Comparison of ENCODE assay signal across 29 cellular contexts in the genomic region with DNA sequence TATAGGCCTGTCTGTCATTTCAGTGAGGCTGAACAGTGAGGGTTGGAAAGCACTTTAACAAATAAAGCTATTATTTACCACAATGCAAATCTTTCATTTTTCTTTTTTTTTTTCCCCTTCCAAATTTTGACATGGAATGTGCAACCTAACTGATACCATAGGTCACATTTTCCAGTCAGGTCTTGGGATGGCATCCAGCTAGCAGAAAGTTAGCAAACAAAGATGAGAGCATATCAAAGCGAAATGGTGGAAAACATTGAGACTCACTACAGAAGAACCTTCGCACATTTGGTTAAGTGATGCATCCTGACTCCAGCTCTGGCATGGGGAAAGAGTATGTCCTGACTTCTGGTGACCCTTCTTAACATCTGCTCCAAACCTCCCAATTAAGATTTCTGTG.
"Had no signal": no experiment of that assay in that cellular context is flagged by ENCODE, and none has a peak within 500 bp of the region (broad histone marks: within the 10 kb centered on the region; RNA-seq: fewer than 3 reads in every experiment).

No MANE protein-coding gene starts in this region.

- H3K9me3 ChIP-seq: adrenal gland, body of pancreas, esophagus muscularis mucosa, gastrocnemius medialis had no signal

- H3K4me1 Mint-ChIP-seq: activated CD4-positive, alpha-beta T cell treated with anti-CD3 and anti-CD28 coated beads for 36 hours; activated CD4-positive, alpha-beta T cell treated with anti-CD3 and anti-CD28 coated beads, Interleukin-2, amount 10 ng/mL, durations not matched to agents 24 days and 14 days; activated CD8-positive, alpha-beta memory T cell treated with anti-CD3 and anti-CD28 coated beads, Interleukin-2, amount 10 ng/mL, durations not matched to agents 7 days and 5 days; activated naive CD4-positive, alpha-beta T cell treated with anti-CD3 and anti-CD28 coated beads, Interleukin-2, amount 50 U/mL, for 24 hours; activated naive CD8-positive, alpha-beta T cell treated with anti-CD3 and anti-CD28 coated beads for 36 hours; activated naive CD8-positive, alpha-beta T cell treated with anti-CD3 and anti-CD28 coated beads, Interleukin-2, amount 50 U/mL, for 24 hours had no signal

- DNase-seq: activated CD4-positive, alpha-beta memory T cell treated with anti-CD3 and anti-CD28 coated beads for 36 hours; activated CD4-positive, alpha-beta T cell treated with anti-CD3 and anti-CD28 coated beads for 36 hours; activated CD4-positive, alpha-beta T cell treated with anti-CD3 and anti-CD28 coated beads, Interleukin-2, amount 10 ng/mL, durations not matched to agents 24 days and 14 days; activated CD4-positive, CD25-positive, alpha-beta regulatory T cell; activated CD4-positive, CD25-positive, alpha-beta regulatory T cell treated with anti-CD3 and anti-CD28 coated beads, Interleukin-2, amount 50 U/mL, for 72 hours; activated CD8-positive, alpha-beta memory T cell treated with anti-CD3 and anti-CD28 coated beads, Interleukin-2, amount 10 ng/mL, durations not matched to agents 7 days and 5 days; activated CD8-positive, alpha-beta memory T cell treated with anti-CD3 and anti-CD28 coated beads, Interleukin-2, amount 50 U/mL, for 4 hours; activated CD8-positive, alpha-beta T cell treated with anti-CD3 and anti-CD28 coated beads, Interleukin-2, amount 10 ng/mL, durations not matched to agents 7 days and 5 days; activated effector memory CD4-positive, alpha-beta T cell treated with anti-CD3 and anti-CD28 coated beads, Interleukin-2, amount 50 U/mL, for 16 hours; activated naive CD4-positive, alpha-beta T cell treated with anti-CD3 and anti-CD28 coated beads for 36 hours; activated naive CD8-positive, alpha-beta T cell treated with anti-CD3 and anti-CD28 coated beads for 36 hours; activated naive CD8-positive, alpha-beta T cell treated with anti-CD3 and anti-CD28 coated beads, Interleukin-2, amount 50 U/mL, for 24 hours; activated T-cell treated with anti-CD3 and anti-CD28 coated beads, Interleukin-2, amount 50 U/mL, for 1 hour; activated T-cell treated with anti-CD3 and anti-CD28 coated beads, Interleukin-2, amount 50 U/mL, for 48 hours; adrenal gland; amygdala; aorta; body of pancreas; caudate nucleus; effector CD8-positive, alpha-beta T cell; erythroblast; foreskin keratinocyte; gastrocnemius medialis; glutamatergic neuron; T-helper 2 cell had no signal

- H3K4me1 ChIP-seq: adrenal gland, body of pancreas, gastrocnemius medialis had no signal

- H3K27ac Mint-ChIP-seq: activated CD4-positive, alpha-beta memory T cell treated with anti-CD3 and anti-CD28 coated beads for 36 hours; activated CD4-positive, alpha-beta T cell treated with anti-CD3 and anti-CD28 coated beads for 36 hours; activated CD4-positive, alpha-beta T cell treated with anti-CD3 and anti-CD28 coated beads, Interleukin-2, amount 10 ng/mL, durations not matched to agents 24 days and 14 days; activated CD8-positive, alpha-beta memory T cell treated with anti-CD3 and anti-CD28 coated beads, Interleukin-2, amount 10 ng/mL, durations not matched to agents 7 days and 5 days; activated CD8-positive, alpha-beta T cell treated with anti-CD3 and anti-CD28 coated beads, Interleukin-2, amount 10 ng/mL, durations not matched to agents 7 days and 5 days; activated naive CD4-positive, alpha-beta T cell treated with anti-CD3 and anti-CD28 coated beads for 36 hours; activated naive CD4-positive, alpha-beta T cell treated with anti-CD3 and anti-CD28 coated beads, Interleukin-2, amount 50 U/mL, for 24 hours; activated naive CD8-positive, alpha-beta T cell treated with anti-CD3 and anti-CD28 coated beads for 36 hours; activated naive CD8-positive, alpha-beta T cell treated with anti-CD3 and anti-CD28 coated beads, Interleukin-2, amount 50 U/mL, for 24 hours; activated T-helper 1 cell treated with anti-CD3 and anti-CD28 coated beads, Interleukin-12 subunit alpha, Interleukin-12 subunit beta, Interleukin-2, Interleukin-4 antibody, amounts not matched to agents 30 ng/mL and 10 ng/mL and 1 ng/mL, durations not matched to agents 14 hours and 24 hours and 36 hours; activated T-helper 2 cell treated with anti-CD3 and anti-CD28 coated beads, Interferon-gamma antibody, Interleukin-2, Interleukin-4, amounts not matched to agents 10 μg/mL and 5 μg/mL and 100 μg/mL, durations not matched to agents 14 hours and 24 hours and 36 hours had no signal

- H3K27ac ChIP-seq: adrenal gland, body of pancreas, esophagus muscularis mucosa, foreskin keratinocyte, gastrocnemius medialis had no signal

- H3K4me3 Mint-ChIP-seq: activated CD4-positive, alpha-beta memory T cell treated with anti-CD3 and anti-CD28 coated beads for 36 hours; activated CD4-positive, alpha-beta T cell treated with anti-CD3 and anti-CD28 coated beads for 36 hours; activated CD4-positive, alpha-beta T cell treated with anti-CD3 and anti-CD28 coated beads, Interleukin-2, amount 10 ng/mL, durations not matched to agents 24 days and 14 days; activated CD8-positive, alpha-beta memory T cell treated with anti-CD3 and anti-CD28 coated beads, Interleukin-2, amount 10 ng/mL, durations not matched to agents 7 days and 5 days; activated CD8-positive, alpha-beta T cell treated with anti-CD3 and anti-CD28 coated beads, Interleukin-2, amount 10 ng/mL, durations not matched to agents 7 days and 5 days; activated naive CD4-positive, alpha-beta T cell treated with anti-CD3 and anti-CD28 coated beads for 36 hours; activated naive CD4-positive, alpha-beta T cell treated with anti-CD3 and anti-CD28 coated beads, Interleukin-2, amount 50 U/mL, for 24 hours; activated naive CD8-positive, alpha-beta T cell treated with anti-CD3 and anti-CD28 coated beads for 36 hours; activated naive CD8-positive, alpha-beta T cell treated with anti-CD3 and anti-CD28 coated beads, Interleukin-2, amount 50 U/mL, for 24 hours; activated T-helper 1 cell treated with anti-CD3 and anti-CD28 coated beads, Interleukin-12 subunit alpha, Interleukin-12 subunit beta, Interleukin-2, Interleukin-4 antibody, amounts not matched to agents 30 ng/mL and 10 ng/mL and 1 ng/mL, durations not matched to agents 14 hours and 24 hours and 36 hours had no signal

- H3K36me3 Mint-ChIP-seq: activated CD8-positive, alpha-beta memory T cell treated with anti-CD3 and anti-CD28 coated beads, Interleukin-2, amount 10 ng/mL, durations not matched to agents 7 days and 5 days had no signal

- H3K27me3 ChIP-seq: adrenal gland, body of pancreas, esophagus muscularis mucosa, foreskin keratinocyte, gastrocnemius medialis had no signal

- H3K4me3 ChIP-seq: adrenal gland, body of pancreas, esophagus muscularis mucosa, gastrocnemius medialis had no signal

- H3K27me3 Mint-ChIP-seq: activated CD4-positive, alpha-beta memory T cell treated with anti-CD3 and anti-CD28 coated beads for 36 hours; activated CD4-positive, alpha-beta T cell treated with anti-CD3 and anti-CD28 coated beads for 36 hours; activated CD4-positive, alpha-beta T cell treated with anti-CD3 and anti-CD28 coated beads, Interleukin-2, amount 10 ng/mL, durations not matched to agents 24 days and 14 days; activated CD8-positive, alpha-beta memory T cell treated with anti-CD3 and anti-CD28 coated beads, Interleukin-2, amount 10 ng/mL, durations not matched to agents 7 days and 5 days; activated naive CD4-positive, alpha-beta T cell treated with anti-CD3 and anti-CD28 coated beads, Interleukin-2, amount 50 U/mL, for 24 hours; activated naive CD8-positive, alpha-beta T cell treated with anti-CD3 and anti-CD28 coated beads for 36 hours; activated naive CD8-positive, alpha-beta T cell treated with anti-CD3 and anti-CD28 coated beads, Interleukin-2, amount 50 U/mL, for 24 hours had no signal

- H3K9me3 Mint-ChIP-seq: activated CD4-positive, alpha-beta memory T cell treated with anti-CD3 and anti-CD28 coated beads for 36 hours; activated CD4-positive, alpha-beta T cell treated with anti-CD3 and anti-CD28 coated beads, Interleukin-2, amount 10 ng/mL, durations not matched to agents 24 days and 14 days; activated naive CD4-positive, alpha-beta T cell treated with anti-CD3 and anti-CD28 coated beads for 36 hours; activated naive CD4-positive, alpha-beta T cell treated with anti-CD3 and anti-CD28 coated beads, Interleukin-2, amount 50 U/mL, for 24 hours; activated naive CD8-positive, alpha-beta T cell treated with anti-CD3 and anti-CD28 coated beads for 36 hours; activated naive CD8-positive, alpha-beta T cell treated with anti-CD3 and anti-CD28 coated beads, Interleukin-2, amount 50 U/mL, for 24 hours; activated T-helper 1 cell treated with anti-CD3 and anti-CD28 coated beads, Interleukin-12 subunit alpha, Interleukin-12 subunit beta, Interleukin-2, Interleukin-4 antibody, amounts not matched to agents 30 ng/mL and 10 ng/mL and 1 ng/mL, durations not matched to agents 14 hours and 24 hours and 36 hours; activated T-helper 2 cell treated with anti-CD3 and anti-CD28 coated beads, Interferon-gamma antibody, Interleukin-2, Interleukin-4, amounts not matched to agents 10 μg/mL and 5 μg/mL and 100 μg/mL, durations not matched to agents 14 hours and 24 hours and 36 hours had no signal

- H3K36me3 ChIP-seq: adrenal gland, gastrocnemius medialis had no signal

- ATAC-seq: activated CD4-positive, alpha-beta T cell treated with anti-CD3 and anti-CD28 coated beads for 36 hours; activated CD8-positive, alpha-beta memory T cell treated with anti-CD3 and anti-CD28 coated beads, Interleukin-2, amount 10 ng/mL, durations not matched to agents 7 days and 5 days; activated CD8-positive, alpha-beta T cell treated with anti-CD3 and anti-CD28 coated beads, Interleukin-2, amount 10 ng/mL, durations not matched to agents 7 days and 5 days; activated naive CD8-positive, alpha-beta T cell treated with anti-CD3 and anti-CD28 coated beads, Interleukin-2, amount 50 U/mL, for 24 hours; body of pancreas; foreskin keratinocyte; gastrocnemius medialis had no signal
